Comparison of ENCODE assay signal across 9 cellular contexts in genomic region chr12:57006809-57007475, GRCh38. TPM values are rescaled to one million over a fixed set of nuclear protein-coding genes. Genes with fewer than 3 reads are reported as not detected.
DNase-seq lines count a peak whose midpoint lies in the region; ATAC-seq and TF ChIP-seq lines count a peak whose summit lies in the region.
"Had no signal": no experiment of that assay in that cellular context is flagged by ENCODE, and none has a peak within 500 bp of the region (broad histone marks: within the 10 kb centered on the region; RNA-seq: fewer than 3 reads in every experiment).

No MANE protein-coding gene starts in this region.

- H3K79me2 ChIP-seq in fibroblast of lung (ENCODE audit: control insufficient read depth, insufficient read depth, low read length): peaks cover 22% of the 10 kb centered on the region

- POLR2A ChIA-PET in WTC11 (lab: Charles Lee): no interaction called here

- H3K4me2 ChIP-seq in fibroblast of lung (ENCODE audit: extremely low read depth, insufficient read depth, low read length): peak overlapping the region; percentile 11

- no peak for DNase-seq in WTC11 (ENCODE audit: low spot score)
- no peak for DNase-seq in fibroblast of lung (ENCODE audit: low read depth in 2 of 2)
- DNase-seq in stimulated activated CD4-positive, alpha-beta T cell treated with anti-CD3 and anti-CD28 coated beads, Interleukin-2, amount 100 ng/mL, for 24 hours: peak; percentile 39 to 44
- DNase-seq in H4 (ENCODE audit: low spot score): no peak
- no peak for DNase-seq in cerebellar nuclear complex (lab: John Stamatoyannopoulos, UW)

- H3K36me3 Mint-ChIP-seq in WTC11: peaks cover 24% of the 10 kb centered on the region

- H3K4me3 Mint-ChIP-seq in WTC11: peak overlapping the region; percentile 71

- peaks cover 7% of the 10 kb centered on the region for H3K4me1 ChIP-seq in fibroblast of lung (ENCODE audit: control insufficient read depth, extremely low read depth, insufficient read depth, low read length)

- peaks cover 50% of the 10 kb centered on the region for H3K4me1 Mint-ChIP-seq in WTC11

- no peak for TF ChIP-seq CTCF in WTC11 (IDR thresholded peaks at IDR 0.05)
- TF ChIP-seq CTCF in fibroblast of lung (conservative IDR thresholded peaks at IDR 0.05 in 1 of 2, IDR thresholded peaks at IDR 0.05 in 1 of 2; ENCODE audit: low read depth in 1 of 2, low read length in 2 of 2): peak in 1 of 2 donors; percentile 7

- peak overlapping the region in 2 of 4 experiments; percentile 20 to 27 for H3K4me3 ChIP-seq in fibroblast of lung (replicated peaks in 1 of 4; ENCODE audit: control extremely low read depth in 1 of 4, insufficient read depth in 1 of 4, low read depth in 3 of 4, low read length in 4 of 4)

- ATAC-seq in GM19452 (IDR thresholded peaks at IDR 0.05; ENCODE audit: unreplicated experiment) (peak; percentile 6), WTC11 (no peak), HG03571 (IDR thresholded peaks at IDR 0.05; ENCODE audit: unreplicated experiment) (no peak), GM21576 (IDR thresholded peaks at IDR 0.05; ENCODE audit: unreplicated experiment) (no peak)

- H3K27me3 Mint-ChIP-seq in WTC11 (ENCODE audit: low read depth): no peaks in the 10 kb centered on the region

- CTCF ChIA-PET in WTC11 (lab: Charles Lee): interaction anchor here (1.0 to 2.4 kb wide), 5 partner anchors 9 to 169 kb away, joined by 3 to 33 read pairs (median 5); partner anchors contain the start of genes LRP1, STAT6 and TAC3

- no peak overlapping the region for H3K9ac ChIP-seq in fibroblast of lung (ENCODE audit: insufficient read depth, low read length)

- H3K27me3 ChIP-seq in fibroblast of lung (ENCODE audit: control insufficient read depth, insufficient read depth, low read length): peaks cover under 1% of the 10 kb centered on the region

- H2AFZ ChIP-seq in fibroblast of lung (ENCODE audit: low read length): peak overlapping the region; percentile 39

- no peaks in the 10 kb centered on the region for H4K20me1 ChIP-seq in fibroblast of lung (ENCODE audit: control insufficient read depth, extremely low read depth, insufficient read depth, low read length)

- no peaks in the 10 kb centered on the region for H3K9me3 ChIP-seq in fibroblast of lung (ENCODE audit: control insufficient read depth, insufficient read depth, low read depth, low read length)

- no peaks in the 10 kb centered on the region for H3K9me3 Mint-ChIP-seq in WTC11

- H3K27ac Mint-ChIP-seq in WTC11: no peak overlapping the region

- no peak overlapping the region for H3K27ac ChIP-seq in fibroblast of lung (ENCODE audit: insufficient read depth, low read length)

- H3K36me3 ChIP-seq in fibroblast of lung (ENCODE audit: control insufficient read depth, insufficient read depth, low read length): peaks cover 16% of the 10 kb centered on the region

TF ChIP-seq in WTC11, 78 proteins besides CTCF, POLR2A, EP300 and RAD21:
- no peak for TF ChIP-seq GTF2I (CRISPR knock-in tag; conservative IDR thresholded peaks at IDR 0.05)
- TF ChIP-seq HMGA2 (CRISPR knock-in tag; IDR thresholded peaks at IDR 0.05): no peak
- TF ChIP-seq ZMAT4 (CRISPR knock-in tag; IDR thresholded peaks at IDR 0.05): no peak
- no peak for TF ChIP-seq TP53 (CRISPR knock-in tag; IDR thresholded peaks at IDR 0.05)
- TF ChIP-seq MXD4 (CRISPR knock-in tag; IDR thresholded peaks at IDR 0.05; ENCODE audit: borderline replicate concordance): no peak
- no peak for TF ChIP-seq ETV6 (CRISPR knock-in tag; IDR thresholded peaks at IDR 0.05)
- TF ChIP-seq RORB (CRISPR knock-in tag; IDR thresholded peaks at IDR 0.05): no peak
- TF ChIP-seq NFYB (CRISPR knock-in tag; conservative IDR thresholded peaks at IDR 0.05; ENCODE audit: low read depth): no peak
- no peak for TF ChIP-seq ZBTB43 (CRISPR knock-in tag; IDR thresholded peaks at IDR 0.05)
- TF ChIP-seq, protein P1, sequence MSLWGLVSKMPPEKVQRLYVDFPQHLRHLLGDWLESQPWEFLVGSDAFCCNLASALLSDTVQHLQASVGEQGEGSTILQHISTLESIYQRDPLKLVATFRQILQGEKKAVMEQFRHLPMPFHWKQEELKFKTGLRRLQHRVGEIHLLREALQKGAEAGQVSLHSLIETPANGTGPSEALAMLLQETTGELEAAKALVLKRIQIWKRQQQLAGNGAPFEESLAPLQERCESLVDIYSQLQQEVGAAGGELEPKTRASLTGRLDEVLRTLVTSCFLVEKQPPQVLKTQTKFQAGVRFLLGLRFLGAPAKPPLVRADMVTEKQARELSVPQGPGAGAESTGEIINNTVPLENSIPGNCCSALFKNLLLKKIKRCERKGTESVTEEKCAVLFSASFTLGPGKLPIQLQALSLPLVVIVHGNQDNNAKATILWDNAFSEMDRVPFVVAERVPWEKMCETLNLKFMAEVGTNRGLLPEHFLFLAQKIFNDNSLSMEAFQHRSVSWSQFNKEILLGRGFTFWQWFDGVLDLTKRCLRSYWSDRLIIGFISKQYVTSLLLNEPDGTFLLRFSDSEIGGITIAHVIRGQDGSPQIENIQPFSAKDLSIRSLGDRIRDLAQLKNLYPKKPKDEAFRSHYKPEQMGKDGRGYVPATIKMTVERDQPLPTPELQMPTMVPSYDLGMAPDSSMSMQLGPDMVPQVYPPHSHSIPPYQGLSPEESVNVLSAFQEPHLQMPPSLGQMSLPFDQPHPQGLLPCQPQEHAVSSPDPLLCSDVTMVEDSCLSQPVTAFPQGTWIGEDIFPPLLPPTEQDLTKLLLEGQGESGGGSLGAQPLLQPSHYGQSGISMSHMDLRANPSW (CRISPR knock-in tag; conservative IDR thresholded peaks at IDR 0.05; ENCODE audit: low read depth): no peak
- TF ChIP-seq TCF7 (CRISPR knock-in tag; IDR thresholded peaks at IDR 0.05; ENCODE audit: low read depth): no peak
- no peak for TF ChIP-seq NR3C1 (CRISPR knock-in tag; conservative IDR thresholded peaks at IDR 0.05; ENCODE audit: low read depth)

RNA-seq across cellular contexts. Expression of gene ZBTB39, which starts 0.6 kb away (rescaled TPM):
- total RNA-seq in WTC11 (2021) (20.2 to 23.0 TPM (median 22.5 TPM) in 3 replicates), fibroblast of lung (3.8 and 4.1 TPM in 2 replicates)
- polyA plus RNA-seq in fibroblast of lung: 3.2 and 3.9 TPM in 2 replicates
- polyA plus RNA-seq in fibroblast of lung (2012): 1.8 and 2.2 TPM in 2 replicates
- polyA minus RNA-seq in fibroblast of lung (ENCODE audit: low replicate concordance): 5.2 and 6.2 TPM in 2 replicates
- total RNA-seq in H4 (2014; rRNA removed; shearing (Covaris generic)): 3.4 and 3.8 TPM in 2 replicates

RNA-seq across cellular contexts. Expression of gene TAC3, which starts 9.4 kb away (rescaled TPM):
- total RNA-seq in WTC11 (2021) (4.1 to 6.8 TPM (median 6.1 TPM) in 3 replicates), fibroblast of lung (0.17 TPM in 1 of 2 replicates, not detected in the other)
- 0.36 and 0.54 TPM in 2 replicates for polyA plus RNA-seq in fibroblast of lung
- 0.17 and 0.78 TPM in 2 replicates for polyA plus RNA-seq in fibroblast of lung (2012)
- 2.2 TPM in 1 of 2 replicates, not detected in the other for polyA minus RNA-seq in fibroblast of lung (ENCODE audit: low replicate concordance)
- not detected in 2 replicates for total RNA-seq in H4 (2014; rRNA removed; shearing (Covaris generic))
- total RNA-seq: M059J had no signal

RNA-seq across cellular contexts. Expression of gene MYO1A, which starts 43.0 kb away (rescaled TPM):
- 0.32 to 0.87 TPM (median 0.71 TPM) in 3 replicates for total RNA-seq in WTC11 (2021)
- 0.17 and 0.26 TPM in 2 replicates for total RNA-seq in fibroblast of lung
- polyA plus RNA-seq in fibroblast of lung: 0.01 TPM in 1 of 2 replicates, not detected in the other
- not detected in 2 replicates for polyA plus RNA-seq in fibroblast of lung (2012)
- not detected in 2 replicates for polyA minus RNA-seq in fibroblast of lung (ENCODE audit: low replicate concordance)
- total RNA-seq in H4 (2014; rRNA removed; shearing (Covaris generic)): not detected in 2 replicates
- total RNA-seq: M059J had no signal

RNA-seq across cellular contexts. Expression of gene RDH16, which starts 49.5 kb away (rescaled TPM):
- total RNA-seq in WTC11 (2021) (0.85 to 1.2 TPM (median 1.0 TPM) in 3 replicates), fibroblast of lung (0.17 and 0.26 TPM in 2 replicates)
- 0.02 TPM in 1 of 2 replicates, not detected in the other for polyA plus RNA-seq in fibroblast of lung
- polyA plus RNA-seq in fibroblast of lung (2012): not detected in 2 replicates
- polyA minus RNA-seq in fibroblast of lung (ENCODE audit: low replicate concordance): not detected in 2 replicates
- 0.25 TPM in 1 of 2 replicates, not detected in the other for total RNA-seq in H4 (2014; rRNA removed; shearing (Covaris generic))
- total RNA-seq: M059J had no signal

Comparison
In these comparisons a context has a peak if more than half of its experiments do, and no peak if none do; other contexts are left out.
1. DNase-seq: peak in stimulated activated CD4-positive, alpha-beta T cell treated with anti-CD3 and anti-CD28 coated beads, Interleukin-2, amount 100 ng/mL, for 24 hours (2 of 2); none in WTC11 (single experiment), fibroblast of lung (0 of 2), H4 (single experiment) and cerebellar nuclear complex (0 of 2).